In genomic region chrX:40152706-40153334, GRCh38 we compare ENCODE assay signal across 8 cellular contexts. TPM values are rescaled to one million over a fixed set of nuclear protein-coding genes. Genes with fewer than 3 reads are reported as not detected.
DNase-seq lines count a peak whose midpoint lies in the region; ATAC-seq lines count a peak whose summit lies in the region.

No MANE protein-coding gene starts in this region.

- in situ Hi-C loops in T47D (cut with HindIII; ENCODE audit: low pct_unique_long_range_greater_than_20kb, low sequenced_read_pairs) = no loop called here

- peak overlapping the region; percentile 86 for H3K4me3 Mint-ChIP-seq in stimulated activated naive B cell treated with anti-CD40 and anti-IgM and Interleukin-4, amounts not matched to agents 10 μg/mL and 1 μg/mL and 100 μg/mL, for 72 hours

- H3K27ac Mint-ChIP-seq in stimulated activated naive B cell treated with anti-CD40 and anti-IgM and Interleukin-4, amounts not matched to agents 10 μg/mL and 1 μg/mL and 100 μg/mL, for 72 hours = peak overlapping the region; percentile 75

- no peaks in the 10 kb centered on the region for H3K27me3 ChIP-seq in layer of hippocampus (ENCODE audit: control insufficient read depth, insufficient read depth, low read length)

- peak; percentile 54 for DNase-seq in DMS 273 (lab: John Stamatoyannopoulos, UW; ENCODE audit: unreplicated experiment)
- no peak for DNase-seq in DMS 273 treated with DMSO at 0.1 percent for 48 hours (lab: John Stamatoyannopoulos, UW)
- peak; percentile 76 for DNase-seq in M059J (ENCODE audit: low read depth)
- peak; percentile 55 to 78 for DNase-seq in T47D (ENCODE audit: low read depth in 1 of 2, low spot score in 1 of 2)
- DNase-seq in stimulated activated naive B cell treated with anti-CD40 and anti-IgM and Interleukin-4, amounts not matched to agents 10 μg/mL and 1 μg/mL and 100 μg/mL, for 72 hours = no peak
- no peak for DNase-seq in NAMALWA (ENCODE audit: low spot score)

- peaks cover 31 to 69% of the 10 kb centered on the region in 2 donors for H3K4me1 Mint-ChIP-seq in stimulated activated naive B cell treated with anti-CD40 and anti-IgM and Interleukin-4, amounts not matched to agents 10 μg/mL and 1 μg/mL and 100 μg/mL, for 72 hours

- H3K27me3 Mint-ChIP-seq in stimulated activated naive B cell treated with anti-CD40 and anti-IgM and Interleukin-4, amounts not matched to agents 10 μg/mL and 1 μg/mL and 100 μg/mL, for 72 hours = peaks cover 0 to 29% of the 10 kb centered on the region in 2 donors

- peak overlapping the region; percentile 52 for H3K27ac ChIP-seq in layer of hippocampus (ENCODE audit: low read depth, low read length)

- H3K36me3 Mint-ChIP-seq in stimulated activated naive B cell treated with anti-CD40 and anti-IgM and Interleukin-4, amounts not matched to agents 10 μg/mL and 1 μg/mL and 100 μg/mL, for 72 hours = no peaks in the 10 kb centered on the region

- ATAC-seq in stimulated activated naive B cell treated with anti-CD40 and anti-IgM and Interleukin-4, amounts not matched to agents 10 μg/mL and 1 μg/mL and 100 μg/mL, for 72 hours (replicated peaks) = peak; percentile 13 to 15
- no peak for ATAC-seq in HG03280 (IDR thresholded peaks at IDR 0.05; ENCODE audit: unreplicated experiment)

- H3K9me3 Mint-ChIP-seq in stimulated activated naive B cell treated with anti-CD40 and anti-IgM and Interleukin-4, amounts not matched to agents 10 μg/mL and 1 μg/mL and 100 μg/mL, for 72 hours = no peaks in the 10 kb centered on the region

RNA-seq across cellular contexts. Expression of gene BCOR, which starts 55.1 kb away (rescaled TPM):
- 35.5 and 50.6 TPM in 2 replicates for total RNA-seq in M059J (2014; rRNA removed; shearing (Covaris generic))

Comparison
In these comparisons a context has a peak if more than half of its experiments do, and no peak if none do; other contexts are left out.
1. DNase-seq: peak in DMS 273 (single experiment), M059J (single experiment) and T47D (2 of 2); none in DMS 273 treated with DMSO at 0.1 percent for 48 hours (single experiment), stimulated activated naive B cell treated with anti-CD40 and anti-IgM and Interleukin-4, amounts not matched to agents 10 μg/mL and 1 μg/mL and 100 μg/mL, for 72 hours (single experiment) and NAMALWA (single experiment).